In genomic region chr1:45568421-45568820, GRCh38 we compare ENCODE assay signal across 19 cellular contexts. TPM values are rescaled to one million over a fixed set of nuclear protein-coding genes. Genes with fewer than 3 reads are reported as not detected.
DNase-seq lines count a peak whose midpoint lies in the region; ATAC-seq and TF ChIP-seq lines count a peak whose summit lies in the region.
"Had no signal": no experiment of that assay in that cellular context is flagged by ENCODE, and none has a peak within 500 bp of the region (broad histone marks: within the 10 kb centered on the region; RNA-seq: fewer than 3 reads in every experiment).

No MANE protein-coding gene starts in this region.

- no peaks in the 10 kb centered on the region for H3K4me1 Mint-ChIP-seq in MCF 10A (ENCODE audit: insufficient read depth, unreplicated experiment)

- TF ChIP-seq CTCF in breast epithelium (IDR thresholded peaks at IDR 0.05) (no peak), MCF 10A (IDR thresholded peaks at IDR 0.05; ENCODE audit: unreplicated experiment) (no peak), LNCaP clone FGC (IDR thresholded peaks at IDR 0.05; ENCODE audit: control insufficient read depth, extremely low read depth, insufficient read depth) (no peak), epithelial cell of esophagus (IDR thresholded peaks at IDR 0.05; ENCODE audit: insufficient read depth, low read depth, low read length, missing control alignments) (no peak)

- POLR2A ChIA-PET in MCF 10A (lab: Yijun Ruan, JAX) = interaction anchor here (0.7 to 5.8 kb wide), 7 partner anchors 10 to 212 kb away, joined by 3 to 50 read pairs (median 5); partner anchors contain the start of genes PRDX1 and TESK2

- CTCF ChIA-PET in MCF 10A (lab: Yijun Ruan, JAX) = interaction anchor here (0.6 to 6.0 kb wide), 16 partner anchors 8 to 476 kb away, joined by 3 to 97 read pairs (median 6); partner anchors contain the start of genes AKR1A1, MMACHC, NASP and PRDX1

- BruUV-seq in MCF 10A (replicated peaks; lab: Mats Ljungman, UMichigan) = no TSS peak

- no peaks in the 10 kb centered on the region for H3K36me3 ChIP-seq in breast epithelium

- no peaks in the 10 kb centered on the region for H3K4me1 ChIP-seq in breast epithelium
- H3K4me1 ChIP-seq: SJSA1 had no signal

- no peaks in the 10 kb centered on the region for H3K9me3 Mint-ChIP-seq in MCF 10A (ENCODE audit: unreplicated experiment)

- no peak for TF ChIP-seq POLR2A in breast epithelium (IDR thresholded peaks at IDR 0.05)

- intact Hi-C loops in breast epithelium (cut with DNase I; ENCODE audit: low total_unique reads) = loop anchor here (10.0 kb wide), 1 partner anchor 64 kb away; the partner anchor contains the start of genes CCDC163 and MMACHC
- intact Hi-C loops in MCF 10A (cut with micrococcal nuclease) = no loop called here

- H3K4me3 Mint-ChIP-seq in MCF 10A (ENCODE audit: unreplicated experiment) = no peak overlapping the region

- ATAC-seq in HG02642 (IDR thresholded peaks at IDR 0.05; ENCODE audit: poor library complexity, unreplicated experiment) = no peak

- H3K27ac ChIP-seq in breast epithelium = peak overlapping the region; percentile 21 to 27
- H3K27ac ChIP-seq: SJSA1 had no signal

- H3K4me3 ChIP-seq in breast epithelium = no peak overlapping the region
- no peak overlapping the region for H3K4me3 ChIP-seq in LNCaP clone FGC (ENCODE audit: low read depth, low read length)
- no peak overlapping the region for H3K4me3 ChIP-seq in epithelial cell of esophagus (ENCODE audit: low read length)
- H3K4me3 ChIP-seq: SJSA1 had no signal

- no peak overlapping the region for H3K27ac Mint-ChIP-seq in MCF 10A (ENCODE audit: low read depth, unreplicated experiment)

- no peaks in the 10 kb centered on the region for H3K27me3 ChIP-seq in breast epithelium
- H3K27me3 ChIP-seq: SJSA1 had no signal

- no peaks in the 10 kb centered on the region for H3K9me3 ChIP-seq in breast epithelium
- H3K9me3 ChIP-seq: SJSA1 had no signal

- DNase-seq in breast epithelium (ENCODE audit: low spot score in 2 of 2) = peak; percentile 66 to 68
- DNase-seq in MCF 10A (ENCODE audit: unreplicated experiment) = no peak
- DNase-seq in LNCaP clone FGC (ENCODE audit: low read depth) = peak; percentile 90
- peak; percentile 36 for DNase-seq in epithelial cell of esophagus (ENCODE audit: low read depth)
- peak; percentile 56 for DNase-seq in ureter (ENCODE audit: low spot score)
- DNase-seq in NCI-H2227 (lab: John Stamatoyannopoulos, UW; ENCODE audit: unreplicated experiment) = no peak
- no peak for DNase-seq in NCI-H1092 (lab: John Stamatoyannopoulos, UW)
- DNase-seq: COR-L47; DMS153; HCEC 1CT; Kasumi-1; MV-4-11; NCI-H146; NCI-H2107; NCI-H345; NCI-H526 treated with DMSO at 0.1 percent for 48 hours; NK-92 treated with Interleukin-12 subunit alpha and Interleukin-12 subunit beta, amount 100 ng/mL, for 24 hours had no signal

- H3K27me3 Mint-ChIP-seq in MCF 10A (ENCODE audit: insufficient read depth, unreplicated experiment) = no peaks in the 10 kb centered on the region

- H3K36me3 Mint-ChIP-seq in MCF 10A (ENCODE audit: insufficient read depth, unreplicated experiment) = peaks cover 45% of the 10 kb centered on the region

RNA-seq across cellular contexts. Expression of gene NASP, which starts 15.4 kb away (rescaled TPM):
- 10 to 100 TPM; 83.4 to 96.7 (median 91.0) TPM for total RNA-seq in breast epithelium
- 76.4 and 84.6 TPM in 2 replicates for total RNA-seq in MCF 10A (2022)
- 82.1 TPM for total RNA-seq in ureter

RNA-seq across cellular contexts. Expression of gene AKR1A1, which starts 17.8 kb away (rescaled TPM):
- total RNA-seq in breast epithelium (10 to 100 TPM; 85.5 to 96.0 (median 89.4) TPM), MCF 10A (2022) (108 and 142 TPM in 2 replicates), ureter (120 TPM)

RNA-seq across cellular contexts. Expression of gene PRDX1, which starts 46.7 kb away (rescaled TPM):
- 100 to 1,000 TPM; 178 to 313 (median 308) TPM for total RNA-seq in breast epithelium
- total RNA-seq in MCF 10A (2022) = 207 and 242 TPM in 2 replicates
- total RNA-seq in ureter = 351 TPM

RNA-seq across cellular contexts. Expression of gene CCDC17, which starts 55.4 kb away (rescaled TPM):
- total RNA-seq in breast epithelium (1 to 10 TPM; 2.3 to 5.7 (median 4.5) TPM), MCF 10A (2022) (3.9 and 4.9 TPM in 2 replicates), ureter (2.4 TPM)

Comparison
In these comparisons a context has a peak if more than half of its experiments do, and no peak if none do; other contexts are left out.
1. DNase-seq: peak in breast epithelium (2 of 2), LNCaP clone FGC (single experiment), epithelial cell of esophagus (single experiment) and ureter (single experiment); none in MCF 10A (single experiment), NCI-H2227 (single experiment) and NCI-H1092 (single experiment).